Comparison of ENCODE assay signal across 28 cellular contexts in the genomic region with DNA sequence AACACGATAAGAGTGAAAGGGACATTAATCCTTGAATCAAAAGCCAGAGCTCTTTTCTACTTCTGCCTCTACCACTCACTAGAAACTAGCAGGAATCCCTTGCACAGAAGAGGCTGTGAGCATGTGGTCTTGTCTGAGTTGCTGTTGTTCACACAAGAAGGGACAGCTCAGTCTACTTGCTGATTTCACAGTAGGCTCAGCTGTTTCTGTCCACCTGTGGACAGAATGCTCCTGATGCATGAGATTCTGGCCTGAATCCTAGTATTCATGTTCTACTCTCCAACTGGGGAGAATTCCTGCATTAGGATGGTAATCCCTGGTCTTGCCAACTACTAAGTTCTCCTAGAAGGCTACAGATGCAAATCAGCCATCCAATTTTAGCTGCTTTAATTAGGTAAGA.
"Had no signal": no experiment of that assay in that cellular context is flagged by ENCODE, and none has a peak within 500 bp of the region (broad histone marks: within the 10 kb centered on the region; RNA-seq: fewer than 3 reads in every experiment).

No MANE protein-coding gene starts in this region.

- H3K9me3 ChIP-seq: neutrophil, right atrium auricular region, right lobe of liver, thoracic aorta, tibial artery, upper lobe of right lung had no signal

- ATAC-seq: left colon; left lung; lower lobe of right lung; natural killer cell; right lobe of liver; stimulated activated naive B cell treated with anti-CD40 and anti-IgM and Interleukin-4, amounts not matched to agents 10 μg/mL and 1 μg/mL and 100 μg/mL, for 72 hours; stimulated activated naive CD8-positive, alpha-beta T cell treated with anti-CD3 and anti-CD28 coated beads, Interleukin-15, Interleukin-2, amounts not matched to agents 100 U/mL and 50 U/mL, for 24 hours; upper lobe of right lung had no signal

- H3K36me3 ChIP-seq: lower lobe of right lung, neural progenitor cell, neutrophil, thoracic aorta, upper lobe of right lung had no signal

- H3K4me1 ChIP-seq: left lung, lower lobe of right lung, neural progenitor cell, parathyroid adenoma, right atrium auricular region, right lobe of liver, suprapubic skin, tibial artery, upper lobe of right lung had no signal

- DNase-seq: kidney; left colon; left lung; lower lobe of right lung; mammary epithelial cell; mesenchymal stem cell; naive B cell; natural killer cell; nephron progenitor cell; occipital lobe; right lobe of liver; stimulated activated CD4-positive, alpha-beta T cell treated with anti-CD3 and anti-CD28 coated beads, Interleukin-12 subunit alpha, Interleukin-12 subunit beta, amount 100 ng/mL, for 4 hours; stimulated activated CD4-positive, alpha-beta T cell treated with anti-CD3 and anti-CD28 coated beads, Interleukin-15, amount 100 ng/mL, for 24 hours; stimulated activated CD4-positive, alpha-beta T cell treated with anti-CD3 and anti-CD28 coated beads, Interleukin-2, amount 100 ng/mL, for 24 hours; stimulated activated CD4-positive, alpha-beta T cell treated with anti-CD3 and anti-CD28 coated beads, Interleukin-4, amount 100 ng/mL, for 1 hour; stimulated activated naive B cell treated with anti-CD40 and anti-IgM and Interleukin-4, amounts not matched to agents 10 μg/mL and 1 μg/mL and 100 μg/mL, for 72 hours; stimulated activated naive CD8-positive, alpha-beta T cell treated with anti-CD3 and anti-CD28 coated beads, Interleukin-15, Interleukin-2, amounts not matched to agents 100 U/mL and 50 U/mL, for 24 hours; tibial artery; trophoblast cell; upper lobe of right lung had no signal

- H3K27me3 ChIP-seq: hepatocyte, left lung, neural progenitor cell, neutrophil, right atrium auricular region, right lobe of liver, suprapubic skin, tibial artery, upper lobe of right lung had no signal

- H3K27ac ChIP-seq: hepatocyte, left lung, lower lobe of right lung, neural progenitor cell, neutrophil, parathyroid adenoma, right atrium auricular region, right lobe of liver, skin epidermis, suprapubic skin, thoracic aorta, tibial artery, upper lobe of right lung had no signal

- H3K4me3 ChIP-seq: hepatocyte, left lung, lower lobe of right lung, neural progenitor cell, right atrium auricular region, right lobe of liver, skin epidermis, suprapubic skin, thoracic aorta, tibial artery, upper lobe of right lung had no signal
